ENCODE assay signal across 8 cellular contexts in the genomic region with DNA sequence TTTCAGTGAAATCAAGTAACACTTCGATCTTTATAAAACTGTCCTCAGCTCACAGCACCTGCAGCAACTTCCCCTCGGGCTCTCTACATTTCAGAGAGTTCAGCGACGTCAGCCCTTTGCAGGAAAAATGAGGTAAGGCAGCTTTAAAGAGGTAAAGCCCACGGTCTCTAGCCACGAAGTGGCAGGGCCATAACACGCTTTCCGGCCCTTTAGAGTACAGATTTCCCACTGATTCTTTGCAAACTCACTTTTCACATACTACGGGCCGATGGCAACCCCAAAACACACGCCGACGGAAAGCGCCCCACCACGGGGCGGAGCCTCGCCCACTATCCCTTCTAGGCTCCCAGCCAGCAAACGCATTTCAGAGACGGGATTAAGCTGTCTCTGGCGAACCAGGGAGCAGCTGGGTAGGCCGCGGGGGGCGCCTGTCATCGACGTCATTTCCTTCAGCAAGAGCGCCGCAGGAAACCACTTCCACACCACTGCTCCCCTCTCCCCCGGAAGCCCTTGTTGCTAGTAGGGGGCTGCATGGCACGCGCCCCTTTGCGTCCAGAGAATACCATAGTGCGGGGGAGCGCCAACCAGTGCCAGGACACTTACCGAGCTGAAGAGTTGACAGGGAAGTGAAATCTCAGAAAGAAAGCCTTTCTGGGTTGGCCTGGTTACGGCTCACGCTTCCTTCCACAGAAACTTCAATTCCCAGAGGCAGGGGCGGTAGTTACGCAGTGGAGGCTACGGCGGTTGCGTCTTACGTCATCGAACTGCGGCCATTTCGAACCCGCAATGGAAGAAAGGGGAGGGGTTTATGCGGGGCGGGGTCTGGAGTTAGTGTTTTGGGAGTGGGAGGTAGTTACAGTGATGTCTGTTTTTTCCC. TPM values are rescaled to one million over a fixed set of nuclear protein-coding genes. Genes with fewer than 3 reads are reported as not detected.
A peak's percentile ranks its signal among the peaks of the same experiment; 100 is the strongest.
DNase-seq lines count a peak whose midpoint lies in the region; ATAC-seq and TF ChIP-seq lines count a peak whose summit lies in the region.

A gene with protein sequence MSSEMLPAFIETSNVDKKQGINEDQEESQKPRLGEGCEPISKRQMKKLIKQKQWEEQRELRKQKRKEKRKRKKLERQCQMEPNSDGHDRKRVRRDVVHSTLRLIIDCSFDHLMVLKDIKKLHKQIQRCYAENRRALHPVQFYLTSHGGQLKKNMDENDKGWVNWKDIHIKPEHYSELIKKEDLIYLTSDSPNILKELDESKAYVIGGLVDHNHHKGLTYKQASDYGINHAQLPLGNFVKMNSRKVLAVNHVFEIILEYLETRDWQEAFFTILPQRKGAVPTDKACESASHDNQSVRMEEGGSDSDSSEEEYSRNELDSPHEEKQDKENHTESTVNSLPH (minus strand): TSS at position 730 of the 877 bp plus-strand sequence. CDS start 4,701 bp downstream, outside the sequence.

- TF ChIP-seq RAD21 in Ishikawa (IDR thresholded peaks at IDR 0.05; ENCODE audit: low read depth): no peak

- peak; percentile 96 for ATAC-seq in GM21576 (IDR thresholded peaks at IDR 0.05; ENCODE audit: unreplicated experiment)
- ATAC-seq in PC-3: peak; percentile 96
- ATAC-seq in activated T-cell treated with anti-CD3 and anti-CD28 coated beads, Interleukin-2, amount 50 U/mL, for 4 hours: peak; percentile 95 to 96

- TF ChIP-seq CTCF in PC-3 (conservative IDR thresholded peaks at IDR 0.05; ENCODE audit: low read depth, low read length): no peak

- H3K27ac ChIP-seq in PC-3 (ENCODE audit: low read length) (peak within 1 kb of the TSS; percentile 83), mucosa of rectum (ENCODE audit: low read depth in 2 of 2, low read length in 2 of 2) (peak within 1 kb of the TSS; percentile 94 to 96)

- TF ChIP-seq EP300 in Ishikawa (IDR thresholded peaks at IDR 0.05; ENCODE audit: borderline replicate concordance): no peak

- H3K27me3 ChIP-seq in PC-3 (ENCODE audit: low read length): no peaks in the 10 kb centered on the region
- H3K27me3 ChIP-seq in mucosa of rectum (ENCODE audit: control insufficient read depth in 2 of 2, insufficient read depth in 2 of 2, low read length in 2 of 2): peaks cover 0 to 3% of the 10 kb centered on the region in 2 donors

- H3K9me3 Mint-ChIP-seq in activated T-cell treated with anti-CD3 and anti-CD28 coated beads, Interleukin-2, amount 50 U/mL, for 4 hours: no peaks in the 10 kb centered on the region

- H3K36me3 Mint-ChIP-seq in activated T-cell treated with anti-CD3 and anti-CD28 coated beads, Interleukin-2, amount 50 U/mL, for 4 hours (ENCODE audit: insufficient read depth): no peaks in the 10 kb centered on the region

- peak within 1 kb of the TSS; percentile 82 for H2AFZ ChIP-seq in PC-3 (ENCODE audit: low read length)

- no peaks in the 10 kb centered on the region for H3K9me3 ChIP-seq in PC-3 (ENCODE audit: low read length)
- no peaks in the 10 kb centered on the region for H3K9me3 ChIP-seq in mucosa of rectum (ENCODE audit: control insufficient read depth in 2 of 2, low read length in 2 of 2)

- DNase-seq in DMS114 treated with DMSO at 0.1 percent for 48 hours (lab: John Stamatoyannopoulos, UW; ENCODE audit: unreplicated experiment) (peak; percentile 90), PC-3 (peak; percentile 91), erythroblast (lab: John Stamatoyannopoulos, UW) (peak; percentile 97 to 98)
- peak; percentile 93 for DNase-seq in activated T-cell treated with anti-CD3 and anti-CD28 coated beads, Interleukin-2, amount 50 U/mL, for 4 hours
- DNase-seq in stimulated activated CD8-positive, alpha-beta memory T cell treated with anti-CD3 and anti-CD28 coated beads, Interleukin-4, amount 100 ng/mL, for 48 hours: peak; percentile 96

- H3K9ac ChIP-seq in PC-3 (ENCODE audit: low read length): peak within 1 kb of the TSS; percentile 90
- peak within 1 kb of the TSS; percentile 87 to 98 for H3K9ac ChIP-seq in mucosa of rectum (ENCODE audit: low read depth in 1 of 2, low read length in 2 of 2)

- no TSS peak for BruUV-seq in PC-3 (replicated peaks; lab: Mats Ljungman, UMichigan)

- H3K9me2 ChIP-seq in PC-3 (replicated peaks; ENCODE audit: low read length): no peaks in the 10 kb centered on the region

- no peaks in the 10 kb centered on the region for H3F3A ChIP-seq in PC-3 (ENCODE audit: low read length, unreplicated experiment)

- H3K79me2 ChIP-seq in PC-3 (ENCODE audit: low read length): no peaks in the 10 kb centered on the region

- TF ChIP-seq POLR2A in erythroblast (IDR thresholded peaks at IDR 0.05; ENCODE audit: low read length): peak; percentile 85

- peaks cover 9% of the 10 kb centered on the region; the same call in 1 of the 2 replicates for H3K4me1 ChIP-seq in PC-3 (ENCODE audit: insufficient read depth, low read length)
- peaks cover 6 to 8% of the 10 kb centered on the region in 2 donors for H3K4me1 ChIP-seq in mucosa of rectum (ENCODE audit: control insufficient read depth in 2 of 2, insufficient read depth in 2 of 2, low read length in 2 of 2)

- POLR2A ChIA-PET in PC-3 (lab: Charles Lee; ENCODE audit: unreplicated experiment): interaction anchor here (0.6 to 0.7 kb wide), 4 partner anchors 56 to 331 kb away, joined by 3 to 4 read pairs (median 3); partner anchors contain the start of gene LAMTOR3

- H3K4me3 Mint-ChIP-seq in activated T-cell treated with anti-CD3 and anti-CD28 coated beads, Interleukin-2, amount 50 U/mL, for 4 hours: peak within 1 kb of the TSS; percentile 87

- CTCF ChIA-PET in PC-3 (lab: Charles Lee): interaction anchor here (0.5 to 0.6 kb wide), 2 partner anchors 148 to 334 kb away, joined by 3 read pairs; no protein-coding TSS in a partner anchor

- H4K20me1 ChIP-seq in PC-3 (ENCODE audit: low read length): no peaks in the 10 kb centered on the region

- H3K27me3 Mint-ChIP-seq in activated T-cell treated with anti-CD3 and anti-CD28 coated beads, Interleukin-2, amount 50 U/mL, for 4 hours (ENCODE audit: low read depth): peaks cover 19% of the 10 kb centered on the region

- intact Hi-C loops in PC-3 (cut with micrococcal nuclease): loop anchor here (2.0 to 5.0 kb wide), 3 partner anchors 159 to 499 kb away; no protein-coding TSS in a partner anchor

- H3K4me3 ChIP-seq in PC-3 (ENCODE audit: low read length): peak within 1 kb of the TSS; percentile 90
- peak within 1 kb of the TSS; percentile 85 to 91 for H3K4me3 ChIP-seq in mucosa of rectum (ENCODE audit: low read length in 2 of 2)

- peaks cover 17% of the 10 kb centered on the region for H3K4me1 Mint-ChIP-seq in activated T-cell treated with anti-CD3 and anti-CD28 coated beads, Interleukin-2, amount 50 U/mL, for 4 hours (ENCODE audit: low read depth)

- H3K36me3 ChIP-seq in PC-3 (ENCODE audit: low read depth, low read length): no peaks in the 10 kb centered on the region
- no peaks in the 10 kb centered on the region for H3K36me3 ChIP-seq in mucosa of rectum (ENCODE audit: control insufficient read depth in 2 of 2, insufficient read depth in 2 of 2, low read length in 2 of 2)

- peak within 1 kb of the TSS; percentile 95 for H3K4me2 ChIP-seq in PC-3 (ENCODE audit: low read length)

TF ChIP-seq in Ishikawa, 13 proteins besides CTCF, POLR2A, EP300 and RAD21 (continues in another document):
- TF ChIP-seq FOXM1 (IDR thresholded peaks at IDR 0.05; ENCODE audit: borderline replicate concordance, low read depth) (no peak), TCF12 (IDR thresholded peaks at IDR 0.05; ENCODE audit: low read depth) (peak; percentile 44), MAX (IDR thresholded peaks at IDR 0.05) (peak; percentile 74), ZBTB7A (IDR thresholded peaks at IDR 0.05; ENCODE audit: low read depth) (0 out of 2 replicates have a peak, but pooled peaks have one; percentile 66), TAF1 (IDR thresholded peaks at IDR 0.05; ENCODE audit: low read depth) (peak; percentile 63; the same call in 1 of the 2 replicates), NFIC (IDR thresholded peaks at IDR 0.05) (peak; percentile 78), YY1 (IDR thresholded peaks at IDR 0.05; ENCODE audit: low read depth) (peak; percentile 82), REST (IDR thresholded peaks at IDR 0.05; ENCODE audit: low read depth) (no peak), TEAD4 (IDR thresholded peaks at IDR 0.05) (no peak), CREB1 (IDR thresholded peaks at IDR 0.05; ENCODE audit: low read depth) (peak; percentile 95), EGR1 (IDR thresholded peaks at IDR 0.05) (peak; percentile 67), USF1 (IDR thresholded peaks at IDR 0.05) (no peak)

RNA-seq across cellular contexts. Expression of the gene that starts here (rescaled TPM):
- total RNA-seq in PC-3 (2014; rRNA removed): 5.2 and 20.3 TPM in 2 replicates
- total RNA-seq in activated T-cell treated with anti-CD3 and anti-CD28 coated beads, Interleukin-2, amount 50 U/mL, for 4 hours: 1 to 10 TPM; 5.6 to 7.7 (median 6.5) TPM

Comparison
In these comparisons a context has a peak if more than half of its experiments do, and no peak if none do; other contexts are left out.
1. Peak in every context shown above with its lines: DNase-seq, ATAC-seq, H3K4me3 ChIP-seq and H3K27ac ChIP-seq.